1 cellular context compared by ENCODE assay signal in genomic region chr9:125700791-125701190, GRCh38.
TF ChIP-seq lines count a peak whose summit lies in the region.

No MANE protein-coding gene starts in this region.

TF ChIP-seq in GM12878, 131 proteins besides CTCF, POLR2A, EP300 and RAD21 (continued from another document):
- TF ChIP-seq, protein P1, sequence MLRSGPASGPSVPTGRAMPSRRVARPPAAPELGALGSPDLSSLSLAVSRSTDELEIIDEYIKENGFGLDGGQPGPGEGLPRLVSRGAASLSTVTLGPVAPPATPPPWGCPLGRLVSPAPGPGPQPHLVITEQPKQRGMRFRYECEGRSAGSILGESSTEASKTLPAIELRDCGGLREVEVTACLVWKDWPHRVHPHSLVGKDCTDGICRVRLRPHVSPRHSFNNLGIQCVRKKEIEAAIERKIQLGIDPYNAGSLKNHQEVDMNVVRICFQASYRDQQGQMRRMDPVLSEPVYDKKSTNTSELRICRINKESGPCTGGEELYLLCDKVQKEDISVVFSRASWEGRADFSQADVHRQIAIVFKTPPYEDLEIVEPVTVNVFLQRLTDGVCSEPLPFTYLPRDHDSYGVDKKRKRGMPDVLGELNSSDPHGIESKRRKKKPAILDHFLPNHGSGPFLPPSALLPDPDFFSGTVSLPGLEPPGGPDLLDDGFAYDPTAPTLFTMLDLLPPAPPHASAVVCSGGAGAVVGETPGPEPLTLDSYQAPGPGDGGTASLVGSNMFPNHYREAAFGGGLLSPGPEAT (IDR thresholded peaks at IDR 0.05; ENCODE audit: low read depth), result peak; percentile 99
- peak; percentile 84 for TF ChIP-seq NR2F1 (conservative IDR thresholded peaks at IDR 0.05)
- no peak for TF ChIP-seq CHD1 (IDR thresholded peaks at IDR 0.05; ENCODE audit: low read depth, low read length)
- peak; percentile 86 for TF ChIP-seq ZBED1 (IDR thresholded peaks at IDR 0.05; ENCODE audit: borderline replicate concordance)
- TF ChIP-seq MEF2B (IDR thresholded peaks at IDR 0.05; ENCODE audit: partially characterized antibody, poor library complexity, severe bottlenecking), result peak; percentile 74
- TF ChIP-seq IRF4 (IDR thresholded peaks at IDR 0.05; ENCODE audit: low read depth, low read length), result peak; percentile 96
- no peak for TF ChIP-seq SMC3 (IDR thresholded peaks at IDR 0.05; ENCODE audit: borderline replicate concordance, low read length)
- TF ChIP-seq SMARCA5 (IDR thresholded peaks at IDR 0.05), result no peak
- TF ChIP-seq SKIL (IDR thresholded peaks at IDR 0.05; ENCODE audit: low read depth, poor library complexity, severe bottlenecking), result peak; percentile 81
- peak; percentile 28; the same call in 1 of the 2 replicates for TF ChIP-seq REST (IDR thresholded peaks at IDR 0.05; ENCODE audit: low read depth, low read length)
- peak; percentile 47; the same call in 1 of the 2 replicates for TF ChIP-seq TBL1XR1 (IDR thresholded peaks at IDR 0.05; ENCODE audit: low read depth, low read length)
